Comparison of ENCODE assay signal across 8 cellular contexts in genomic region chr7:45089314-45089891, GRCh38. TPM values are rescaled to one million over a fixed set of nuclear protein-coding genes. Genes with fewer than 3 reads are reported as not detected.
DNase-seq lines count a peak whose midpoint lies in the region; ATAC-seq and TF ChIP-seq lines count a peak whose summit lies in the region.

No MANE protein-coding gene starts in this region.

- ATAC-seq in GM23338 = peak; percentile 71
- peak; percentile 42 for ATAC-seq in esophagus mucosa
- ATAC-seq in GM18861 (IDR thresholded peaks at IDR 0.05; ENCODE audit: unreplicated experiment) = no peak
- ATAC-seq in left lobe of liver = no peak

- no peaks in the 10 kb centered on the region for H3K36me3 ChIP-seq in GM23338 (ENCODE audit: insufficient read depth)

- 0 out of 2 replicates have a peak, but pooled peaks cover 6% of the 10 kb centered on the region for H3K27me3 ChIP-seq in GM23338 (ENCODE audit: insufficient read depth)

- peak overlapping the region; percentile 74 for H3K4me3 Mint-ChIP-seq in GM23338
- H3K4me3 Mint-ChIP-seq in activated T-helper 1 cell treated with anti-CD3 and anti-CD28 coated beads, Interleukin-12 subunit alpha, Interleukin-12 subunit beta, Interleukin-2, Interleukin-4 antibody, amounts not matched to agents 30 ng/mL and 10 ng/mL and 1 ng/mL, durations not matched to agents 14 hours and 24 hours and 36 hours = peak overlapping the region; percentile 73

- intact Hi-C loops in activated T-helper 1 cell treated with anti-CD3 and anti-CD28 coated beads, Interleukin-12 subunit alpha, Interleukin-12 subunit beta, Interleukin-2, Interleukin-4 antibody, amounts not matched to agents 30 ng/mL and 10 ng/mL and 1 ng/mL, durations not matched to agents 14 hours and 24 hours and 36 hours (cut with micrococcal nuclease) = loop anchor here (1.0 kb wide), 2 partner anchors 22 to 47 kb away; partner anchors contain the start of gene TBRG4

- no peaks in the 10 kb centered on the region for H3K79me2 ChIP-seq in GM23338 (replicated peaks; ENCODE audit: insufficient read depth)

- H3K9me2 ChIP-seq in GM23338 (ENCODE audit: insufficient read depth) = no peaks in the 10 kb centered on the region

- H3K9me3 Mint-ChIP-seq in GM23338 = no peaks in the 10 kb centered on the region; the same call in 2 of the 3 replicates
- no peaks in the 10 kb centered on the region for H3K9me3 Mint-ChIP-seq in activated T-helper 1 cell treated with anti-CD3 and anti-CD28 coated beads, Interleukin-12 subunit alpha, Interleukin-12 subunit beta, Interleukin-2, Interleukin-4 antibody, amounts not matched to agents 30 ng/mL and 10 ng/mL and 1 ng/mL, durations not matched to agents 14 hours and 24 hours and 36 hours

- peak overlapping the region; percentile 86 for H3K4me2 ChIP-seq in GM23338

- H3F3A ChIP-seq in GM23338 (replicated peaks; ENCODE audit: low read depth) = 0 out of 2 replicates have a peak, but pooled peaks cover 11% of the 10 kb centered on the region

- peaks cover 28% of the 10 kb centered on the region for H3K27me3 Mint-ChIP-seq in GM23338 (ENCODE audit: insufficient read depth, low read depth, poor library complexity)
- H3K27me3 Mint-ChIP-seq in activated T-helper 1 cell treated with anti-CD3 and anti-CD28 coated beads, Interleukin-12 subunit alpha, Interleukin-12 subunit beta, Interleukin-2, Interleukin-4 antibody, amounts not matched to agents 30 ng/mL and 10 ng/mL and 1 ng/mL, durations not matched to agents 14 hours and 24 hours and 36 hours (ENCODE audit: insufficient read depth) = peaks cover 36% of the 10 kb centered on the region

- TF ChIP-seq CTCF in GM23338 (conservative IDR thresholded peaks at IDR 0.05; ENCODE audit: low read depth in 2 of 2) = no peak

- peak; percentile 96 for DNase-seq in GM23338 (ENCODE audit: low spot score)
- peak; percentile 99 for DNase-seq in NCI-H748 (lab: John Stamatoyannopoulos, UW; ENCODE audit: unreplicated experiment)
- DNase-seq in activated T-helper 1 cell treated with anti-CD3 and anti-CD28 coated beads, Interleukin-12 subunit alpha, Interleukin-12 subunit beta, Interleukin-2, Interleukin-4 antibody, amounts not matched to agents 30 ng/mL and 10 ng/mL and 1 ng/mL, durations not matched to agents 14 hours and 24 hours and 36 hours (ENCODE audit: low spot score) = peak; percentile 60
- peak; percentile 34 for DNase-seq in mucosa of gallbladder (ENCODE audit: low spot score)
- DNase-seq in stimulated activated CD8-positive, alpha-beta memory T cell treated with anti-CD3 and anti-CD28 coated beads, Interleukin-7, amount 100 ng/mL, for 1 hour (ENCODE audit: low read depth in 2 of 2) = peak; percentile 20 to 28
- no peak for DNase-seq in left lobe of liver (ENCODE audit: low spot score)

- H2AFZ ChIP-seq in GM23338 = peak overlapping the region; percentile 96; the same call in 1 of the 2 replicates

- H3K4me1 Mint-ChIP-seq in GM23338 = peaks cover 10% of the 10 kb centered on the region
- H3K4me1 Mint-ChIP-seq in activated T-helper 1 cell treated with anti-CD3 and anti-CD28 coated beads, Interleukin-12 subunit alpha, Interleukin-12 subunit beta, Interleukin-2, Interleukin-4 antibody, amounts not matched to agents 30 ng/mL and 10 ng/mL and 1 ng/mL, durations not matched to agents 14 hours and 24 hours and 36 hours (ENCODE audit: low read depth) = no peaks in the 10 kb centered on the region

- H3K4me1 ChIP-seq in GM23338 (ENCODE audit: insufficient read depth) = peaks cover 15% of the 10 kb centered on the region; the same call in 1 of the 2 replicates

- no peak overlapping the region for H3K27ac ChIP-seq in GM23338 (ENCODE audit: low read depth)

- peak overlapping the region; percentile 83 for H3K4me3 ChIP-seq in GM23338

- H3K27ac Mint-ChIP-seq in GM23338 = no peak overlapping the region
- H3K27ac Mint-ChIP-seq in activated T-helper 1 cell treated with anti-CD3 and anti-CD28 coated beads, Interleukin-12 subunit alpha, Interleukin-12 subunit beta, Interleukin-2, Interleukin-4 antibody, amounts not matched to agents 30 ng/mL and 10 ng/mL and 1 ng/mL, durations not matched to agents 14 hours and 24 hours and 36 hours = no peak overlapping the region

- no peaks in the 10 kb centered on the region for H4K20me1 ChIP-seq in GM23338 (replicated peaks; ENCODE audit: insufficient read depth)

- no peaks in the 10 kb centered on the region for H3K36me3 Mint-ChIP-seq in GM23338 (ENCODE audit: low read depth)
- H3K36me3 Mint-ChIP-seq in activated T-helper 1 cell treated with anti-CD3 and anti-CD28 coated beads, Interleukin-12 subunit alpha, Interleukin-12 subunit beta, Interleukin-2, Interleukin-4 antibody, amounts not matched to agents 30 ng/mL and 10 ng/mL and 1 ng/mL, durations not matched to agents 14 hours and 24 hours and 36 hours (ENCODE audit: low read depth) = no peaks in the 10 kb centered on the region

TF ChIP-seq in GM23338, 12 proteins besides CTCF, POLR2A, EP300 and RAD21 (continues in another document):
- no peak; the same call in 1 of the 2 replicates for TF ChIP-seq CREB1 (CRISPR knock-in tag; IDR thresholded peaks at IDR 0.05; ENCODE audit: low read depth)
- TF ChIP-seq REST (IDR thresholded peaks at IDR 0.05; ENCODE audit: unreplicated experiment) = no peak
- TF ChIP-seq JUNB (IDR thresholded peaks at IDR 0.05; ENCODE audit: unreplicated experiment) = no peak
- no peak for TF ChIP-seq POLR2AphosphoS5 (IDR thresholded peaks at IDR 0.05; ENCODE audit: low read depth)
- TF ChIP-seq NANOG (IDR thresholded peaks at IDR 0.05; ENCODE audit: borderline replicate concordance) = no peak
- no peak for TF ChIP-seq ZNF331 (CRISPR knock-in tag; IDR thresholded peaks at IDR 0.05; ENCODE audit: low read depth)
- TF ChIP-seq ZNF114 (CRISPR knock-in tag; IDR thresholded peaks at IDR 0.05) = no peak
- TF ChIP-seq EZH2 (IDR thresholded peaks at IDR 0.05; ENCODE audit: low read depth, unreplicated experiment) = no peak
- TF ChIP-seq STAT1 (IDR thresholded peaks at IDR 0.05; ENCODE audit: unreplicated experiment) = no peak
- no peak for TF ChIP-seq EZH2phosphoT487 (IDR thresholded peaks at IDR 0.05; ENCODE audit: unreplicated experiment)
- TF ChIP-seq ETS1 (IDR thresholded peaks at IDR 0.05) = no peak

RNA-seq across cellular contexts. Expression of gene NACAD, which starts 0.6 kb away (rescaled TPM):
- 9.9 and 11.2 TPM in 2 replicates for total RNA-seq in GM23338 (2014; rRNA removed; shearing (Covaris generic))
- 4.9 and 6.1 TPM in 2 replicates for polyA plus RNA-seq in GM23338 (2016; fragmentation: Nextera tagmentation; extraction: Ambion mirVana)
- total RNA-seq in activated T-helper 1 cell treated with anti-CD3 and anti-CD28 coated beads, Interleukin-12 subunit alpha, Interleukin-12 subunit beta, Interleukin-2, Interleukin-4 antibody, amounts not matched to agents 30 ng/mL and 10 ng/mL and 1 ng/mL, durations not matched to agents 14 hours and 24 hours and 36 hours = 0.05 TPM in 1 of 2 replicates, not detected in the other
- 0.20 TPM for total RNA-seq in esophagus mucosa
- total RNA-seq in mucosa of gallbladder = 4.9 TPM
- total RNA-seq in left lobe of liver = 0.05 TPM

RNA-seq across cellular contexts. Expression of gene TBRG4, which starts 22.1 kb away (rescaled TPM):
- 156 and 162 TPM in 2 replicates for total RNA-seq in GM23338 (2014; rRNA removed; shearing (Covaris generic))
- polyA plus RNA-seq in GM23338 (2016; fragmentation: Nextera tagmentation; extraction: Ambion mirVana) = 72.5 and 82.9 TPM in 2 replicates
- 176 and 195 TPM in 2 replicates for total RNA-seq in activated T-helper 1 cell treated with anti-CD3 and anti-CD28 coated beads, Interleukin-12 subunit alpha, Interleukin-12 subunit beta, Interleukin-2, Interleukin-4 antibody, amounts not matched to agents 30 ng/mL and 10 ng/mL and 1 ng/mL, durations not matched to agents 14 hours and 24 hours and 36 hours
- total RNA-seq in esophagus mucosa (51.9 TPM), mucosa of gallbladder (58.0 TPM), left lobe of liver (40.2 TPM)

Comparison
In these comparisons a context has a peak if more than half of its experiments do, and no peak if none do; other contexts are left out.
1. ATAC-seq: peak in GM23338 (single experiment) and esophagus mucosa (single experiment); none in GM18861 (single experiment) and left lobe of liver (single experiment).